Comparison of ENCODE assay signal across 20 cellular contexts in genomic region chr11:34656062-34656720, GRCh38. TPM values are rescaled to one million over a fixed set of nuclear protein-coding genes. Genes with fewer than 3 reads are reported as not detected.
DNase-seq lines count a peak whose midpoint lies in the region; ATAC-seq, FAIRE-seq and TF ChIP-seq lines count a peak whose summit lies in the region.
"Had no signal": no experiment of that assay in that cellular context is flagged by ENCODE, and none has a peak within 500 bp of the region (broad histone marks: within the 10 kb centered on the region; RNA-seq: fewer than 3 reads in every experiment).

No MANE protein-coding gene starts in this region.

- peak overlapping the region; percentile 78 for H3K27ac ChIP-seq in astrocyte (ENCODE audit: low read depth, low read length)
- no peak overlapping the region for H3K27ac ChIP-seq in small intestine (ENCODE audit: low read depth in 1 of 2, low read length in 1 of 2)

- no peak overlapping the region for H3K4me3 ChIP-seq in astrocyte (ENCODE audit: insufficient read depth, low read depth, low read length)
- no peak overlapping the region for H3K4me3 ChIP-seq in small intestine (ENCODE audit: low read depth in 1 of 2, low read length in 2 of 2)
- H3K4me3 ChIP-seq: MG63 had no signal

- no peak for ATAC-seq in stimulated activated naive CD8-positive, alpha-beta T cell treated with anti-CD3 and anti-CD28 coated beads, Interleukin-15, Interleukin-2, amounts not matched to agents 100 U/mL and 50 U/mL, for 24 hours
- ATAC-seq: stimulated activated memory B cell treated with anti-CD40 and anti-IgM and Interleukin-4, amounts not matched to agents 10 μg/mL and 1 μg/mL and 100 μg/mL, for 72 hours had no signal

- H3K9me3 ChIP-seq in astrocyte (ENCODE audit: insufficient read depth, low read depth, low read length) (no peaks in the 10 kb centered on the region), small intestine (ENCODE audit: control insufficient read depth, low read depth) (no peaks in the 10 kb centered on the region)
- H3K9me3 ChIP-seq: MG63 had no signal

- H3K9me3 Mint-ChIP-seq in HFFc6 = peaks cover 9% of the 10 kb centered on the region
- H3K9me3 Mint-ChIP-seq in astrocyte (ENCODE audit: unreplicated experiment) = no peaks in the 10 kb centered on the region
- no peaks in the 10 kb centered on the region for H3K9me3 Mint-ChIP-seq in mesothelial cell of epicardium
- H3K9me3 Mint-ChIP-seq: central memory CD8-positive, alpha-beta T cell; endodermal cell; stimulated activated memory B cell treated with anti-CD40 and anti-IgM and Interleukin-4, amounts not matched to agents 10 μg/mL and 1 μg/mL and 100 μg/mL, for 72 hours had no signal

- DNase-seq in HFFc6 (no peak), astrocyte (ENCODE audit: low read depth) (peak; percentile 45), globus pallidus (ENCODE audit: low spot score) (peak; percentile 91), small intestine (peak; percentile 53), mesothelial cell of epicardium (ENCODE audit: low spot score in 2 of 2, unreplicated experiment in 2 of 2) (no peak), DMS153 treated with DMSO at 0.1 percent for 48 hours (lab: John Stamatoyannopoulos, UW; ENCODE audit: unreplicated experiment) (no peak), T-helper 2 cell (no peak)
- DNase-seq in stimulated activated naive CD8-positive, alpha-beta T cell treated with anti-CD3 and anti-CD28 coated beads, Interleukin-15, Interleukin-2, amounts not matched to agents 100 U/mL and 50 U/mL, for 24 hours = no peak
- DNase-seq: activated naive CD4-positive, alpha-beta T cell treated with anti-CD3 and anti-CD28 coated beads, Interleukin-2, amount 50 U/mL, for 16 hours; activated T-cell treated with anti-CD3 and anti-CD28 coated beads for 4 hours; endodermal cell; NCI-H2081 had no signal

- H3K36me3 ChIP-seq in astrocyte (ENCODE audit: insufficient read depth, low read length) (no peaks in the 10 kb centered on the region), small intestine (ENCODE audit: control insufficient read depth in 2 of 2, insufficient read depth in 2 of 2, low read length in 2 of 2) (peaks cover 4 to 14% of the 10 kb centered on the region in 2 donors)

- WGBS in small intestine, 3 donors = 42 to 74% (median 69%) methylated on average over 5 of the region's 5 CpGs

- H4K20me1 ChIP-seq in astrocyte (ENCODE audit: insufficient read depth, low read length) = no peaks in the 10 kb centered on the region

- H3K36me3 Mint-ChIP-seq in HFFc6 (ENCODE audit: low read depth) (peaks cover 14% of the 10 kb centered on the region), astrocyte (ENCODE audit: low read depth, unreplicated experiment) (no peaks in the 10 kb centered on the region), mesothelial cell of epicardium (no peaks in the 10 kb centered on the region)
- H3K36me3 Mint-ChIP-seq: stimulated activated memory B cell treated with anti-CD40 and anti-IgM and Interleukin-4, amounts not matched to agents 10 μg/mL and 1 μg/mL and 100 μg/mL, for 72 hours had no signal

- H3K4me1 ChIP-seq in astrocyte (ENCODE audit: insufficient read depth, low read length) (peaks cover 33% of the 10 kb centered on the region), small intestine (ENCODE audit: control insufficient read depth in 2 of 2, insufficient read depth in 1 of 2, low read depth in 1 of 2, low read length in 1 of 2) (peaks cover 10 to 11% of the 10 kb centered on the region in 2 donors)

- FAIRE-seq in astrocyte (lab: Jason Lieb, UNC) (no peak), small intestine (lab: Jason Lieb, UNC) (no peak)
- FAIRE-seq: islet of Langerhans, RCC 7860 had no signal

- no peak overlapping the region for H2AFZ ChIP-seq in astrocyte (ENCODE audit: low read depth, low read length)

- H3K79me2 ChIP-seq in astrocyte (ENCODE audit: insufficient read depth, low read length) = no peaks in the 10 kb centered on the region

- no peak overlapping the region for H3K9ac ChIP-seq in astrocyte (ENCODE audit: low read length)

- H3K27ac Mint-ChIP-seq in HFFc6 = peak overlapping the region; percentile 95
- no peak overlapping the region for H3K27ac Mint-ChIP-seq in astrocyte (ENCODE audit: unreplicated experiment)
- no peak overlapping the region for H3K27ac Mint-ChIP-seq in mesothelial cell of epicardium
- H3K27ac Mint-ChIP-seq: endodermal cell had no signal

- H3K4me3 Mint-ChIP-seq in HFFc6 (0 out of 2 replicates have a peak overlapping the region, but pooled peaks have one; percentile 2), astrocyte (ENCODE audit: unreplicated experiment) (no peak overlapping the region), mesothelial cell of epicardium (no peak overlapping the region)
- H3K4me3 Mint-ChIP-seq: CD14-positive monocyte; central memory CD8-positive, alpha-beta T cell; endodermal cell; stimulated activated memory B cell treated with anti-CD40 and anti-IgM and Interleukin-4, amounts not matched to agents 10 μg/mL and 1 μg/mL and 100 μg/mL, for 72 hours had no signal

- TF ChIP-seq CTCF in HFFc6 (IDR thresholded peaks at IDR 0.05) (no peak), astrocyte (IDR thresholded peaks at IDR 0.05; ENCODE audit: insufficient read depth, low read depth, low read length) (no peak), mesothelial cell of epicardium (IDR thresholded peaks at IDR 0.05; ENCODE audit: unreplicated experiment) (no peak)

- H3K4me1 Mint-ChIP-seq in HFFc6 (ENCODE audit: low read depth) (peaks cover 59% of the 10 kb centered on the region), astrocyte (ENCODE audit: low read depth, unreplicated experiment) (peaks cover 35% of the 10 kb centered on the region), mesothelial cell of epicardium (peaks cover 3% of the 10 kb centered on the region)

- H3K27me3 Mint-ChIP-seq in HFFc6 (ENCODE audit: insufficient read depth) = no peaks in the 10 kb centered on the region; the same call in 1 of the 2 replicates
- no peaks in the 10 kb centered on the region for H3K27me3 Mint-ChIP-seq in astrocyte (ENCODE audit: low read depth, unreplicated experiment)
- H3K27me3 Mint-ChIP-seq in mesothelial cell of epicardium (ENCODE audit: low read depth) = peaks cover 10% of the 10 kb centered on the region
- H3K27me3 Mint-ChIP-seq: stimulated activated memory B cell treated with anti-CD40 and anti-IgM and Interleukin-4, amounts not matched to agents 10 μg/mL and 1 μg/mL and 100 μg/mL, for 72 hours had no signal

- H3K27me3 ChIP-seq in astrocyte (ENCODE audit: insufficient read depth, low read length) (no peaks in the 10 kb centered on the region), small intestine (ENCODE audit: control insufficient read depth in 2 of 2, insufficient read depth in 2 of 2, low read length in 2 of 2) (no peaks in the 10 kb centered on the region)
- H3K27me3 ChIP-seq: MG63 had no signal

- H3K4me2 ChIP-seq in astrocyte (ENCODE audit: low read length) = no peak overlapping the region

RNA-seq across cellular contexts. Expression of gene EHF, which starts 35.3 kb away (rescaled TPM):
- total RNA-seq in HFFc6 (2021; fragmentation: NEBNext Ultra II Directional; extraction: Animal tissue kit (Norgen Biotek cat#: 25700)) = under 1 TPM in 1 of 6 experiments, not detected in 5; 0.09 TPM
- 0.25 TPM in 1 of 2 replicates, not detected in the other for total RNA-seq in astrocyte
- 10 to 100 TPM in 2 of 3 donors, 1 to 10 TPM in 1; 7.3 to 54.1 (median 39.4) TPM for polyA plus RNA-seq in small intestine
- total RNA-seq in mesothelial cell of epicardium = 1.0 to 1.3 TPM (median 1.2 TPM) in 3 replicates
- total RNA-seq: skeletal muscle tissue; T-helper 1 cell treated with Interleukin-12 subunit alpha and Interleukin-12 subunit beta and Interleukin-4 antibody, amounts not matched to agents 30 ng/mL and 1 ng/mL, for 36 hours had no signal

Comparison
In these comparisons a context has a peak if more than half of its experiments do, and no peak if none do; other contexts are left out.
1. DNase-seq: peak in astrocyte (single experiment), globus pallidus (single experiment) and small intestine (single experiment); none in HFFc6 (single experiment), mesothelial cell of epicardium (0 of 2), DMS153 treated with DMSO at 0.1 percent for 48 hours (single experiment), stimulated activated naive CD8-positive, alpha-beta T cell treated with anti-CD3 and anti-CD28 coated beads, Interleukin-15, Interleukin-2, amounts not matched to agents 100 U/mL and 50 U/mL, for 24 hours (single experiment) and T-helper 2 cell (0 of 5).